ENCODE assay signal across 9 cellular contexts in the genomic region with DNA sequence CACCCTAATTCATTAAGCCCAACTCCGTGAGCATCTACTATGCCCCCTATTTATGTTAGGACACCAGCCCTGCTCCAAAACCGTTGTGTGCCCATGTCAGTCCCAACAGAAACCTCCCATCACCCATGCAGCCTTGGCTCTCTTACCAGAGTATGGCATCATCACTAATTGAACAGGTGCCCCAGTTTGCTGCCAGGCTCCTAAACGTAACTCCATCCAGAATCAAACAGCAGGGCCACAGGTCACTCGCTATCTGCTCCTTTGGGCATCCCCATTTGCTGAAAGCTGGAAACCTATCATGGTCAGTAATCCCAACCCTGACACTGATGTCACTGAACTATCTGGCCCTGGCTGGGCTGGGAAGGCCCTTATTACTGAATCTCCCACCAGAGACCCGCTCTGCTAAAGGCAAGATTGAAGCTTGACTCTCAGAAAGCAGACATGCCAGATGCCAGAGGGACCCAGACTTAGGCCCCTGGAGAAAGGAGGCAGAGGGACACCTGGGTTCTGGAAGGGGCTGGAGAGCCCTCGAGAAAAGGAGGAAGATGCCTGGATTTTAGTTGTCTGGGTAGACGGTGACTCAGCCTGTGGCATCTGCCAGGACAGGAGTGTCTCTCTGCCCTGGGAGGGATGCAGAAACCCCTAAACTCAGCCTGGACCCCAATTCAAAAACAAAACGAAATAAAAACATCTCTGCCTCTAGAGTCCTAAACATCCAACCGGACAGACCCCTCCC. TPM values are rescaled to one million over a fixed set of nuclear protein-coding genes. Genes with fewer than 3 reads are reported as not detected.
A peak's percentile ranks its signal among the peaks of the same experiment; 100 is the strongest.
DNase-seq lines count a peak whose midpoint lies in the region; ATAC-seq and TF ChIP-seq lines count a peak whose summit lies in the region.
"Had no signal": no experiment of that assay in that cellular context is flagged by ENCODE, and none has a peak within 500 bp of the region (broad histone marks: within the 10 kb centered on the region; RNA-seq: fewer than 3 reads in every experiment).

No MANE protein-coding gene starts in this region.

- no peak overlapping the region for H3K4ac ChIP-seq in H9 (ENCODE audit: low read depth, low read length)

- H3K4me2 ChIP-seq in H9 (ENCODE audit: insufficient read depth, insufficient read length, low read length) = peak overlapping the region; percentile 44

- H3K14ac ChIP-seq in H9 (ENCODE audit: insufficient read depth, low read length) = no peak overlapping the region; the same call in 1 of the 2 replicates

- no peak overlapping the region for H2BK15ac ChIP-seq in H9 (ENCODE audit: low read depth, low read length)

- H2BK5ac ChIP-seq in H9 (ENCODE audit: insufficient read length, low read length) = no peak overlapping the region

- H3T11ph ChIP-seq in H9 (ENCODE audit: low read length) = no peak overlapping the region

- no peaks in the 10 kb centered on the region for H3K9me3 ChIP-seq in H9 (ENCODE audit: control insufficient read depth, low read depth, low read length)
- no peaks in the 10 kb centered on the region for H3K9me3 ChIP-seq in iPS-18a (ENCODE audit: control insufficient read depth, low read depth, low read length)
- no peaks in the 10 kb centered on the region for H3K9me3 ChIP-seq in skeletal muscle tissue (ENCODE audit: control insufficient read depth in 3 of 3, low read length in 3 of 3)

- DNase-seq in H9 = no peak
- no peak for DNase-seq in activated CD4-positive, alpha-beta memory T cell treated with anti-CD3 and anti-CD28 coated beads for 36 hours
- DNase-seq in NCI-H748 treated with DMSO at 0.1 percent for 48 hours (lab: John Stamatoyannopoulos, UW) = no peak
- no peak for DNase-seq in NCI-H524 (lab: John Stamatoyannopoulos, UW)
- no peak for DNase-seq in NCI-H1436 treated with DMSO at 0.1 percent for 48 hours (lab: John Stamatoyannopoulos, UW)
- DNase-seq: NCI-H187 had no signal

- no peak overlapping the region for H3K18ac ChIP-seq in H9 (ENCODE audit: insufficient read length, low read depth, low read length)

- H3K4me1 Mint-ChIP-seq in H9 = peaks cover 14 to 26% of the 10 kb centered on the region in 2 experiments
- peaks cover 6% of the 10 kb centered on the region for H3K4me1 Mint-ChIP-seq in activated CD4-positive, alpha-beta memory T cell treated with anti-CD3 and anti-CD28 coated beads for 36 hours (ENCODE audit: low read depth)

- peak overlapping the region; percentile 59 to 67 for H3K4me3 Mint-ChIP-seq in H9
- peak overlapping the region; percentile 66 for H3K4me3 Mint-ChIP-seq in activated CD4-positive, alpha-beta memory T cell treated with anti-CD3 and anti-CD28 coated beads for 36 hours

- no peaks in the 10 kb centered on the region; a peak in 1 of 7 replicates for H3K36me3 Mint-ChIP-seq in H9 (ENCODE audit: insufficient read depth in 1 of 3, low read depth in 3 of 3)
- no peaks in the 10 kb centered on the region for H3K36me3 Mint-ChIP-seq in activated CD4-positive, alpha-beta memory T cell treated with anti-CD3 and anti-CD28 coated beads for 36 hours

- H2BK20ac ChIP-seq in H9 (ENCODE audit: low read depth, low read length, poor library complexity, severe bottlenecking) = no peak overlapping the region

- H3K56ac ChIP-seq in H9 (ENCODE audit: insufficient read length, low read depth, low read length) = no peak overlapping the region

- WGBS in H9 (ENCODE audit: extremely low coverage, insufficient read length, low lambda C conversion rate) = no CpG with 5 or more reads among the region's 9 CpGs

- H3K27ac ChIP-seq in H9 (ENCODE audit: insufficient read length, low read depth, low read length) (no peak overlapping the region), iPS-18a (ENCODE audit: low read length) (no peak overlapping the region), skeletal muscle tissue (ENCODE audit: low read depth, low read length) (no peak overlapping the region)

- H3K27ac Mint-ChIP-seq in H9 = peak overlapping the region in 1 of 3 experiments; percentile 8; a peak in 1 of 7 replicates
- no peak overlapping the region for H3K27ac Mint-ChIP-seq in activated CD4-positive, alpha-beta memory T cell treated with anti-CD3 and anti-CD28 coated beads for 36 hours

- no peaks in the 10 kb centered on the region for H3K36me3 ChIP-seq in iPS-18a (ENCODE audit: control insufficient read depth, low read depth, low read length)
- peaks cover 0 to 2% (median 0%) of the 10 kb centered on the region in 3 donors for H3K36me3 ChIP-seq in skeletal muscle tissue (ENCODE audit: control insufficient read depth in 3 of 3, insufficient read depth in 3 of 3, low read length in 3 of 3)

- H2AFZ ChIP-seq in H9 (ENCODE audit: low read length) = no peak overlapping the region

- H4K8ac ChIP-seq in H9 (replicated peaks; ENCODE audit: insufficient read length, low read depth, low read length) = no peak overlapping the region

- H3K23ac ChIP-seq in H9 (ENCODE audit: insufficient read length, low read depth, low read length) = no peak overlapping the region

- H2BK120ac ChIP-seq in H9 (ENCODE audit: low read depth, low read length, poor library complexity, severe bottlenecking) = no peak overlapping the region

- H3K9me3 Mint-ChIP-seq in H9 = peaks cover 0 to 7% of the 10 kb centered on the region in 2 experiments; a peak in 3 of 5 replicates
- H3K9me3 Mint-ChIP-seq in activated CD4-positive, alpha-beta memory T cell treated with anti-CD3 and anti-CD28 coated beads for 36 hours = no peaks in the 10 kb centered on the region

- no peak overlapping the region for H4K91ac ChIP-seq in H9 (ENCODE audit: insufficient read length, low read depth, low read length)

- H2BK12ac ChIP-seq in H9 (ENCODE audit: insufficient read length, low read depth, low read length) = no peak overlapping the region

- no peaks in the 10 kb centered on the region for H3K4me1 ChIP-seq in H9 (ENCODE audit: insufficient read depth, low read length)
- peaks cover 5% of the 10 kb centered on the region for H3K4me1 ChIP-seq in iPS-18a (ENCODE audit: control insufficient read depth, low read depth, low read length)
- H3K4me1 ChIP-seq in skeletal muscle tissue (ENCODE audit: control insufficient read depth in 3 of 3, insufficient read depth in 3 of 3, low read length in 3 of 3) = peaks cover 7 to 19% (median 13%) of the 10 kb centered on the region in 3 donors

- no peaks in the 10 kb centered on the region for H4K20me1 ChIP-seq in H9 (ENCODE audit: control insufficient read depth, insufficient read depth, insufficient read length)

- H3K27me3 Mint-ChIP-seq in H9 (ENCODE audit: low read depth) = peaks cover 76% of the 10 kb centered on the region
- H3K27me3 Mint-ChIP-seq in activated CD4-positive, alpha-beta memory T cell treated with anti-CD3 and anti-CD28 coated beads for 36 hours = peaks cover 7% of the 10 kb centered on the region

- CTCF ChIA-PET in activated CD4-positive, alpha-beta memory T cell treated with anti-CD3 and anti-CD28 coated beads for 36 hours (lab: Charles Lee) = interaction anchor here (0.9 to 2.3 kb wide), 4 partner anchors 90 to 133 kb away, joined by 3 to 21 read pairs (median 4); no protein-coding TSS in a partner anchor

- H3K9ac ChIP-seq in H9 (ENCODE audit: extremely low read depth, insufficient read length, low read length) (no peak overlapping the region), iPS-18a (ENCODE audit: low read length) (no peak overlapping the region), skeletal muscle tissue (ENCODE audit: low read depth in 1 of 3, low read length in 3 of 3) (peak overlapping the region; percentile 51 to 74 (median 68))

- H4K5ac ChIP-seq in H9 (ENCODE audit: insufficient read length, low read depth, low read length) = no peak overlapping the region

- TF ChIP-seq CTCF in H9 (conservative IDR thresholded peaks at IDR 0.05) = no peak

- POLR2A ChIA-PET in activated CD4-positive, alpha-beta memory T cell treated with anti-CD3 and anti-CD28 coated beads for 36 hours (lab: Charles Lee) = interaction anchor here (1.1 kb wide), 2 partner anchors 47 to 135 kb away, joined by 3 read pairs; partner anchors contain the start of gene GTF2H4

- no peaks in the 10 kb centered on the region for H3K79me2 ChIP-seq in H9 (ENCODE audit: insufficient read depth, low read length)

- no peak for ATAC-seq in GM18517 (IDR thresholded peaks at IDR 0.05; ENCODE audit: unreplicated experiment)

- H3K23me2 ChIP-seq in H9 (ENCODE audit: insufficient read length, low read depth, low read length, poor library complexity, severe bottlenecking) = peaks cover 5% of the 10 kb centered on the region

- H3K27me3 ChIP-seq in H9 (ENCODE audit: insufficient read depth, low read length) = no peaks in the 10 kb centered on the region; the same call in 1 of the 2 replicates
- peaks cover 29% of the 10 kb centered on the region for H3K27me3 ChIP-seq in iPS-18a (ENCODE audit: control insufficient read depth, insufficient read depth, low read length)
- peaks cover 0 to 7% (median 5%) of the 10 kb centered on the region in 3 donors for H3K27me3 ChIP-seq in skeletal muscle tissue (ENCODE audit: control insufficient read depth in 3 of 3, insufficient read depth in 3 of 3, low read length in 3 of 3)

- intact Hi-C loops in activated CD4-positive, alpha-beta memory T cell treated with anti-CD3 and anti-CD28 coated beads for 36 hours (cut with micrococcal nuclease) = no loop called here

- peak overlapping the region; percentile 57 for H3K4me3 ChIP-seq in iPS-18a (ENCODE audit: low read length)
- peak overlapping the region in 2 of 3 donors; percentile 67 to 72 for H3K4me3 ChIP-seq in skeletal muscle tissue (ENCODE audit: low read length in 3 of 3)

- no peaks in the 10 kb centered on the region for H3K79me1 ChIP-seq in H9 (ENCODE audit: insufficient read depth, low read depth, low read length, poor library complexity, severe bottlenecking)

- no peak overlapping the region for H2AK5ac ChIP-seq in H9 (ENCODE audit: insufficient read length, low read length)

RNA-seq across cellular contexts. Expression of gene MUCL3, which starts 14.0 kb away (rescaled TPM):
- total RNA-seq in H9 (2021) = 0.15 and 0.20 TPM in 2 replicates
- total RNA-seq in activated CD4-positive, alpha-beta memory T cell treated with anti-CD3 and anti-CD28 coated beads for 36 hours = not detected
- not detected for total RNA-seq in skeletal muscle tissue

RNA-seq across cellular contexts. Expression of gene SFTA2, which starts 22.8 kb away (rescaled TPM):
- total RNA-seq in H9 (2021) = not detected in 2 replicates
- not detected for total RNA-seq in activated CD4-positive, alpha-beta memory T cell treated with anti-CD3 and anti-CD28 coated beads for 36 hours
- total RNA-seq in skeletal muscle tissue = not detected

RNA-seq across cellular contexts. Expression of gene MUC21, which starts 28.7 kb away (rescaled TPM):
- not detected in 2 replicates for total RNA-seq in H9 (2021)
- not detected for total RNA-seq in activated CD4-positive, alpha-beta memory T cell treated with anti-CD3 and anti-CD28 coated beads for 36 hours
- total RNA-seq in skeletal muscle tissue = not detected

RNA-seq across cellular contexts. Expression of gene VARS2, which starts 40.8 kb away (rescaled TPM):
- total RNA-seq in H9 (2021) (61.9 and 68.2 TPM in 2 replicates), skeletal muscle tissue (12.5 TPM)
- total RNA-seq in activated CD4-positive, alpha-beta memory T cell treated with anti-CD3 and anti-CD28 coated beads for 36 hours = 10 to 100 TPM; 56.9 to 68.9 TPM

RNA-seq across cellular contexts. Expression of gene GTF2H4, which starts 46.8 kb away (rescaled TPM):
- 58.2 and 60.8 TPM in 2 replicates for total RNA-seq in H9 (2021)
- total RNA-seq in activated CD4-positive, alpha-beta memory T cell treated with anti-CD3 and anti-CD28 coated beads for 36 hours = 10 to 100 TPM; 35.2 to 39.2 TPM
- total RNA-seq in skeletal muscle tissue = 7.3 TPM

Comparison
In these comparisons a context has a peak if more than half of its experiments do, and no peak if none do; other contexts are left out.
1. H3K9ac ChIP-seq: peak in skeletal muscle tissue (3 of 3); none in H9 (single experiment) and iPS-18a (single experiment).